20 cellular contexts compared by ENCODE assay signal in the genomic region with DNA sequence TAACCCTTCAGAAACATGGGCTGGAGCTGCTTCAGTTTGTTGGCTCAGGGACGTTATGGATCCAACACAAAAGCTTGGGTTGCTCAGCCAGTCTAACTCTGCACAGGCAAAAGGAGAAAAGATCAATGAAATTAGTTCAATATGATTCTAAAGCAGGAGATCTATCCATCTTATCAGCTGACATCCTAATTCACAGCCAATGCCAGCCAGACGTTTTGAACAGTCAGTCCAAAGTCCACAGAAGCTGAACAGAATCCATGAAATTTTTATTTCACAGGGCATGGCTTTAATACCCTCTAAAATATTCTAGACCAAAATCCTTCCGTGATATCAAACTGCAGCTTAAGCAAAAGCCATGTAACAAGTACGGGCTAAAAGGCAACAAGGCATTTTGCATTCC. TPM values are rescaled to one million over a fixed set of nuclear protein-coding genes. Genes with fewer than 3 reads are reported as not detected.
DNase-seq lines count a peak whose midpoint lies in the region; ATAC-seq, FAIRE-seq and TF ChIP-seq lines count a peak whose summit lies in the region.
"Had no signal": no experiment of that assay in that cellular context is flagged by ENCODE, and none has a peak within 500 bp of the region (broad histone marks: within the 10 kb centered on the region; RNA-seq: fewer than 3 reads in every experiment).

No MANE protein-coding gene starts in this region.

- ATAC-seq in body of pancreas (peak; percentile 27), right lobe of liver (peak; percentile 39 to 75 (median 65))

- peaks cover 14% of the 10 kb centered on the region for H3K4me1 Mint-ChIP-seq in progenitor cell of endocrine pancreas (ENCODE audit: low read depth)

- H3K4me3 Mint-ChIP-seq in progenitor cell of endocrine pancreas (ENCODE audit: low read depth): peak overlapping the region; percentile 46
- H3K4me3 Mint-ChIP-seq: CD8-positive, alpha-beta memory T cell; H9 had no signal

- peaks cover 12 to 30% (median 20%) of the 10 kb centered on the region in 11 experiments; a peak in 21 of 22 replicates for H3K9me3 ChIP-seq in BLaER1 treated with 17β-estradiol and CSF1 and Interleukin-3, amounts not matched to agents 10 nM and 100 nM (replicated peaks in 1 of 11)
- H3K9me3 ChIP-seq in body of pancreas (no peaks in the 10 kb centered on the region), right lobe of liver (no peaks in the 10 kb centered on the region)

- H3K9me3 Mint-ChIP-seq in progenitor cell of endocrine pancreas (ENCODE audit: low read depth): peaks cover 11% of the 10 kb centered on the region
- H3K9me3 Mint-ChIP-seq: CD8-positive, alpha-beta memory T cell; H9 had no signal

- peaks cover 34% of the 10 kb centered on the region for H3K36me3 Mint-ChIP-seq in progenitor cell of endocrine pancreas (ENCODE audit: insufficient read depth)

- DNase-seq in body of pancreas (no peak), right lobe of liver (no peak), progenitor cell of endocrine pancreas (ENCODE audit: low spot score, unreplicated experiment) (no peak), superior temporal gyrus (ENCODE audit: extremely low spot score) (no peak), SW 1271 (lab: John Stamatoyannopoulos, UW) (no peak), urothelium cell line (ENCODE audit: low spot score) (no peak), NCI-H446 (lab: John Stamatoyannopoulos, UW) (no peak)
- DNase-seq: CD8-positive, alpha-beta memory T cell; COR-L47; DMS 273 treated with DMSO at 0.1 percent for 48 hours; DMS53; DND-41; EL; H9; KG1 had no signal

- H3K27me3 Mint-ChIP-seq in progenitor cell of endocrine pancreas: no peaks in the 10 kb centered on the region
- H3K27me3 Mint-ChIP-seq: CD8-positive, alpha-beta memory T cell had no signal

- H3K27me3 ChIP-seq in BLaER1 treated with 17β-estradiol and CSF1 and Interleukin-3, amounts not matched to agents 10 nM and 100 nM: no peaks in the 10 kb centered on the region
- H3K27me3 ChIP-seq in body of pancreas (no peaks in the 10 kb centered on the region), right lobe of liver (no peaks in the 10 kb centered on the region)

- no peak overlapping the region for H3K4me3 ChIP-seq in BLaER1 treated with 17β-estradiol and CSF1 and Interleukin-3, amounts not matched to agents 10 nM and 100 nM
- H3K4me3 ChIP-seq in body of pancreas (no peak overlapping the region), right lobe of liver (no peak overlapping the region)

- no peak for FAIRE-seq in urothelium cell line (lab: Jason Lieb, UNC)
- FAIRE-seq: A204.1, GM12891, GM18507, H1 had no signal

- TF ChIP-seq CTCF in body of pancreas (IDR thresholded peaks at IDR 0.05): no peak
- no peak for TF ChIP-seq CTCF in right lobe of liver (IDR thresholded peaks at IDR 0.05)
- no peak for TF ChIP-seq CTCF in progenitor cell of endocrine pancreas (IDR thresholded peaks at IDR 0.05; ENCODE audit: unreplicated experiment)

- peak overlapping the region in 7 of 11 experiments; percentile 4 to 29 (median 19); a peak in 4 of 22 replicates for H3K4me2 ChIP-seq in BLaER1 treated with 17β-estradiol and CSF1 and Interleukin-3, amounts not matched to agents 10 nM and 100 nM

- peak overlapping the region in 7 of 11 experiments; percentile 1 to 40 (median 17); a peak in 8 of 22 replicates for H3K27ac ChIP-seq in BLaER1 treated with 17β-estradiol and CSF1 and Interleukin-3, amounts not matched to agents 10 nM and 100 nM
- H3K27ac ChIP-seq in body of pancreas: no peak overlapping the region
- H3K27ac ChIP-seq in right lobe of liver: no peak overlapping the region

- H3K9ac ChIP-seq in BLaER1 treated with 17β-estradiol and CSF1 and Interleukin-3, amounts not matched to agents 10 nM and 100 nM: no peak overlapping the region

- TF ChIP-seq POLR2A in body of pancreas (IDR thresholded peaks at IDR 0.05) (no peak), right lobe of liver (IDR thresholded peaks at IDR 0.05) (no peak)

- H4K20me1 ChIP-seq in BLaER1 treated with 17β-estradiol and CSF1 and Interleukin-3, amounts not matched to agents 10 nM and 100 nM: peaks cover 0 to 20% (median 0%) of the 10 kb centered on the region in 11 experiments; a peak in 6 of 22 replicates

- H3K36me3 ChIP-seq in BLaER1 treated with 17β-estradiol and CSF1 and Interleukin-3, amounts not matched to agents 10 nM and 100 nM: peaks cover 59 to 93% (median 76%) of the 10 kb centered on the region in 11 experiments
- H3K36me3 ChIP-seq in body of pancreas (replicated peaks in 1 of 2; ENCODE audit: insufficient read depth in 1 of 2, low read depth in 2 of 2) (peaks cover 0 to 7% of the 10 kb centered on the region in 2 donors), right lobe of liver (peaks cover 0 to 26% (median 4%) of the 10 kb centered on the region in 4 donors)

- H3K27ac Mint-ChIP-seq in progenitor cell of endocrine pancreas: peak overlapping the region; percentile 36

- peaks cover 16 to 28% (median 22%) of the 10 kb centered on the region in 10 experiments; a peak in 19 of 20 replicates for H3K4me1 ChIP-seq in BLaER1 treated with 17β-estradiol and CSF1 and Interleukin-3, amounts not matched to agents 10 nM and 100 nM
- H3K4me1 ChIP-seq in body of pancreas (peaks cover 11% of the 10 kb centered on the region), right lobe of liver (peaks cover 0 to 11% (median 3%) of the 10 kb centered on the region in 4 donors)

- 35 to 44% methylated on average over 4 of the region's 4 CpGs for WGBS in body of pancreas, 2 donors
- 33% methylated on average over 4 of the region's 4 CpGs for WGBS in right lobe of liver (ENCODE audit: insufficient coverage, low coverage, low lambda C conversion rate, missing lambda C conversion rate)

- intact Hi-C loops in body of pancreas (cut with DNase I) (no loop called here), right lobe of liver (cut with DNase I) (no loop called here)

RNA-seq across cellular contexts. Expression of a gene that starts 13.7 kb away (rescaled TPM):
- total RNA-seq in body of pancreas (10 to 100 TPM; 11.7 to 65.6 TPM), right lobe of liver (10 to 100 TPM in 5 of 6 experiments, 1 to 10 TPM in 1; 7.9 to 16.3 (median 13.8) TPM), progenitor cell of endocrine pancreas (36.7 and 38.2 TPM in 2 replicates)

Comparison
In these comparisons a context has a peak if more than half of its experiments do, and no peak if none do; other contexts are left out.
1. H3K27ac ChIP-seq: peak in BLaER1 treated with 17β-estradiol and CSF1 and Interleukin-3, amounts not matched to agents 10 nM and 100 nM (7 of 11); none in body of pancreas (0 of 4) and right lobe of liver (0 of 3).